In genomic region chr7:158863611-158864506, GRCh38 we compare ENCODE assay signal across 8 cellular contexts. TPM values are rescaled to one million over a fixed set of nuclear protein-coding genes. Genes with fewer than 3 reads are reported as not detected.
DNase-seq lines count a peak whose midpoint lies in the region; ATAC-seq and TF ChIP-seq lines count a peak whose summit lies in the region.

No MANE protein-coding gene starts in this region.

- DNase-seq in DMS153 (lab: John Stamatoyannopoulos, UW) (peak; percentile 22), DMS153 treated with DMSO at 0.1 percent for 48 hours (lab: John Stamatoyannopoulos, UW; ENCODE audit: unreplicated experiment) (no peak), OCI-M2 (lab: John Stamatoyannopoulos, UW; ENCODE audit: unreplicated experiment) (peak; percentile 41), cardiac muscle cell (ENCODE audit: low read depth in 1 of 2, low spot score in 1 of 2) (peak; percentile 58 to 75), pons (ENCODE audit: low spot score) (peak; percentile 48), GM19240 (ENCODE audit: insufficient read length, low spot score) (no peak)
- DNase-seq in activated naive CD8-positive, alpha-beta T cell treated with anti-CD3 and anti-CD28 coated beads, Interleukin-2, amount 50 U/mL, for 24 hours: peak; percentile 71

- peak overlapping the region; percentile 42 for H3K4me3 ChIP-seq in cardiac muscle cell

- no peaks in the 10 kb centered on the region for H3K27me3 ChIP-seq in cardiac muscle cell

- H3K36me3 ChIP-seq in cardiac muscle cell: no peaks in the 10 kb centered on the region

- H3K4me3 Mint-ChIP-seq in activated naive CD8-positive, alpha-beta T cell treated with anti-CD3 and anti-CD28 coated beads, Interleukin-2, amount 50 U/mL, for 24 hours: peak overlapping the region; percentile 85

- no peaks in the 10 kb centered on the region for H3K27me3 Mint-ChIP-seq in activated naive CD8-positive, alpha-beta T cell treated with anti-CD3 and anti-CD28 coated beads, Interleukin-2, amount 50 U/mL, for 24 hours

- no peaks in the 10 kb centered on the region for H3K36me3 Mint-ChIP-seq in activated naive CD8-positive, alpha-beta T cell treated with anti-CD3 and anti-CD28 coated beads, Interleukin-2, amount 50 U/mL, for 24 hours (ENCODE audit: low read depth)

- no peaks in the 10 kb centered on the region for H3K9me3 Mint-ChIP-seq in activated naive CD8-positive, alpha-beta T cell treated with anti-CD3 and anti-CD28 coated beads, Interleukin-2, amount 50 U/mL, for 24 hours

- TF ChIP-seq CTCF in cardiac muscle cell (IDR thresholded peaks at IDR 0.05; ENCODE audit: low read depth, low read length): no peak

- H3K4me1 Mint-ChIP-seq in activated naive CD8-positive, alpha-beta T cell treated with anti-CD3 and anti-CD28 coated beads, Interleukin-2, amount 50 U/mL, for 24 hours: peaks cover 42% of the 10 kb centered on the region

- H3K9me3 ChIP-seq in cardiac muscle cell (ENCODE audit: low read depth): no peaks in the 10 kb centered on the region

- H3K4me1 ChIP-seq in cardiac muscle cell (ENCODE audit: low read depth): peaks cover 19% of the 10 kb centered on the region

- ATAC-seq in HG02973 (IDR thresholded peaks at IDR 0.05; ENCODE audit: unreplicated experiment): peak; percentile 31
- ATAC-seq in activated naive CD8-positive, alpha-beta T cell treated with anti-CD3 and anti-CD28 coated beads, Interleukin-2, amount 50 U/mL, for 24 hours: peak; percentile 72

- peak overlapping the region; percentile 86 for H3K27ac ChIP-seq in cardiac muscle cell

- peak overlapping the region; percentile 90 for H3K27ac Mint-ChIP-seq in activated naive CD8-positive, alpha-beta T cell treated with anti-CD3 and anti-CD28 coated beads, Interleukin-2, amount 50 U/mL, for 24 hours

RNA-seq across cellular contexts. Expression of gene DYNC2I1, which starts 7.5 kb away (rescaled TPM):
- 13.1 and 22.4 TPM in 2 replicates for total RNA-seq in cardiac muscle cell
- 36.9 and 42.4 TPM in 2 replicates for polyA plus RNA-seq in cardiac muscle cell

RNA-seq across cellular contexts. Expression of gene ESYT2, which starts 34.5 kb away (rescaled TPM):
- 40.3 and 42.0 TPM in 2 replicates for total RNA-seq in cardiac muscle cell
- polyA plus RNA-seq in cardiac muscle cell: 15.8 and 27.2 TPM in 2 replicates

Comparison
In these comparisons a context has a peak if more than half of its experiments do, and no peak if none do; other contexts are left out.
1. DNase-seq: peak in DMS153 (single experiment), OCI-M2 (single experiment), activated naive CD8-positive, alpha-beta T cell treated with anti-CD3 and anti-CD28 coated beads, Interleukin-2, amount 50 U/mL, for 24 hours (single experiment), cardiac muscle cell (2 of 2) and pons (single experiment); none in DMS153 treated with DMSO at 0.1 percent for 48 hours (single experiment) and GM19240 (single experiment).